In genomic region chr11:3808846-3809623, GRCh38 we compare ENCODE assay signal across 8 cellular contexts. TPM values are rescaled to one million over a fixed set of nuclear protein-coding genes. Genes with fewer than 3 reads are reported as not detected.
DNase-seq lines count a peak whose midpoint lies in the region; ATAC-seq and TF ChIP-seq lines count a peak whose summit lies in the region.

No MANE protein-coding gene starts in this region.

- H3K4me3 Mint-ChIP-seq in activated T-helper 17 cell treated with anti-CD3 and anti-CD28 coated beads, Interleukin-2, amount 50 U/mL, for 72 hours = peak overlapping the region; percentile 94

- no peaks in the 10 kb centered on the region for H3K36me3 Mint-ChIP-seq in activated T-helper 17 cell treated with anti-CD3 and anti-CD28 coated beads, Interleukin-2, amount 50 U/mL, for 72 hours (ENCODE audit: low read depth)

- H3K27ac ChIP-seq in parathyroid adenoma = no peak overlapping the region

- no peaks in the 10 kb centered on the region for H3K79me2 ChIP-seq in parathyroid adenoma

- no peaks in the 10 kb centered on the region for H3K9me3 ChIP-seq in parathyroid adenoma (ENCODE audit: control insufficient read depth, low read length)

- H3K9ac ChIP-seq in parathyroid adenoma = no peak overlapping the region

- H3K27me3 ChIP-seq in parathyroid adenoma (ENCODE audit: control insufficient read depth, insufficient read depth, low read length) = no peaks in the 10 kb centered on the region

- no peaks in the 10 kb centered on the region for H3K27me3 Mint-ChIP-seq in activated T-helper 17 cell treated with anti-CD3 and anti-CD28 coated beads, Interleukin-2, amount 50 U/mL, for 72 hours

- TF ChIP-seq CTCF in parathyroid adenoma (IDR thresholded peaks at IDR 0.05) = peak; percentile 32

- peak overlapping the region; percentile 82 for H2AFZ ChIP-seq in parathyroid adenoma

- peak; percentile 82 for ATAC-seq in HG03354 (IDR thresholded peaks at IDR 0.05; ENCODE audit: poor library complexity, severe bottlenecking, unreplicated experiment)
- ATAC-seq in activated T-helper 17 cell treated with anti-CD3 and anti-CD28 coated beads, Interleukin-2, amount 50 U/mL, for 72 hours (replicated peaks) = peak; percentile 73

- no peaks in the 10 kb centered on the region for H3K36me3 ChIP-seq in parathyroid adenoma (ENCODE audit: control insufficient read depth, insufficient read depth, low read length)

- H3K4me1 Mint-ChIP-seq in activated T-helper 17 cell treated with anti-CD3 and anti-CD28 coated beads, Interleukin-2, amount 50 U/mL, for 72 hours = peaks cover 15% of the 10 kb centered on the region

- H3K4me2 ChIP-seq in parathyroid adenoma (ENCODE audit: low read length) = peak overlapping the region; percentile 78

- peak overlapping the region; percentile 67 for H3K27ac Mint-ChIP-seq in activated T-helper 17 cell treated with anti-CD3 and anti-CD28 coated beads, Interleukin-2, amount 50 U/mL, for 72 hours

- H3K4me1 ChIP-seq in parathyroid adenoma = no peaks in the 10 kb centered on the region

- peak; percentile 85 for DNase-seq in COLO829 (ENCODE audit: low spot score)
- peak; percentile 58 for DNase-seq in GM19238 (ENCODE audit: insufficient read length, low spot score)
- peak; percentile 21 for DNase-seq in NCI-H748 treated with DMSO at 0.1 percent for 48 hours (lab: John Stamatoyannopoulos, UW)
- peak; percentile 68 for DNase-seq in glomerular visceral epithelial cell (ENCODE audit: extremely low spot score)
- no peak for DNase-seq in Ammon's horn (ENCODE audit: low spot score)

- H3K4me3 ChIP-seq in parathyroid adenoma (ENCODE audit: low read depth, low read length) = peak overlapping the region; percentile 62

- no peaks in the 10 kb centered on the region for H3K9me3 Mint-ChIP-seq in activated T-helper 17 cell treated with anti-CD3 and anti-CD28 coated beads, Interleukin-2, amount 50 U/mL, for 72 hours

RNA-seq across cellular contexts. Expression of gene PGAP2, which starts 0.7 kb away (rescaled TPM):
- total RNA-seq in activated T-helper 17 cell treated with anti-CD3 and anti-CD28 coated beads, Interleukin-2, amount 50 U/mL, for 72 hours = 10 to 100 TPM; 25.6 to 31.8 TPM

RNA-seq across cellular contexts. Expression of gene NUP98, which starts 11.7 kb away (rescaled TPM):
- 100 to 1,000 TPM; 126 to 149 TPM for total RNA-seq in activated T-helper 17 cell treated with anti-CD3 and anti-CD28 coated beads, Interleukin-2, amount 50 U/mL, for 72 hours

RNA-seq across cellular contexts. Expression of gene RHOG, which starts 31.7 kb away (rescaled TPM):
- total RNA-seq in activated T-helper 17 cell treated with anti-CD3 and anti-CD28 coated beads, Interleukin-2, amount 50 U/mL, for 72 hours = 100 to 1,000 TPM; 151 to 154 TPM

RNA-seq across cellular contexts. Expression of gene STIM1, which starts 46.4 kb away (rescaled TPM):
- 10 to 100 TPM; 68.8 to 82.7 TPM for total RNA-seq in activated T-helper 17 cell treated with anti-CD3 and anti-CD28 coated beads, Interleukin-2, amount 50 U/mL, for 72 hours
